Comparison of ENCODE assay signal across 1 cellular context in genomic region chr5:132459031-132459982, GRCh38.
TF ChIP-seq lines count a peak whose summit lies in the region.

No MANE protein-coding gene starts in this region.

TF ChIP-seq in GM12878, 131 proteins besides CTCF, POLR2A, EP300 and RAD21 (continued from another document and continues in another):
- TF ChIP-seq USF2 (IDR thresholded peaks at IDR 0.05; ENCODE audit: borderline replicate concordance, low read depth, low read length) (no peak), CBX5 (IDR thresholded peaks at IDR 0.05; ENCODE audit: low read depth) (no peak), ZNF687 (IDR thresholded peaks at IDR 0.05) (no peak), CBFB (IDR thresholded peaks at IDR 0.05; ENCODE audit: low read depth) (peak; percentile 53), NR2C1 (IDR thresholded peaks at IDR 0.05) (no peak), CEBPB (IDR thresholded peaks at IDR 0.05; ENCODE audit: borderline replicate concordance in 1 of 2, low read depth in 2 of 2, low read length in 2 of 2) (peak in 1 of 2 experiments; percentile 26; a peak in 1 of 4 replicates), HSF1 (IDR thresholded peaks at IDR 0.05; ENCODE audit: low read depth, low read length) (no peak), BCL11A (IDR thresholded peaks at IDR 0.05; ENCODE audit: low read depth, low read length) (0 out of 2 replicates have a peak, but pooled peaks have one; percentile 29), POLR2AphosphoS2 (IDR thresholded peaks at IDR 0.05; ENCODE audit: low read depth, low read length) (no peak), BRCA1 (IDR thresholded peaks at IDR 0.05; ENCODE audit: low read depth, low read length) (no peak), IRF5 (IDR thresholded peaks at IDR 0.05; ENCODE audit: borderline replicate concordance) (no peak), MEF2A (IDR thresholded peaks at IDR 0.05; ENCODE audit: insufficient read depth, low read depth, low read length) (no peak), RUNX3 (IDR thresholded peaks at IDR 0.05; ENCODE audit: low read length) (no peak), ZZZ3 (IDR thresholded peaks at IDR 0.05; ENCODE audit: control insufficient read depth, insufficient read length, low read depth) (no peak), TCF12 (IDR thresholded peaks at IDR 0.05; ENCODE audit: low read depth, low read length) (peak; percentile 37; the same call in 1 of the 2 replicates), RAD51 (IDR thresholded peaks at IDR 0.05) (no peak), ZBTB11 (CRISPR knock-in tag; IDR thresholded peaks at IDR 0.05) (no peak), WRNIP1 (IDR thresholded peaks at IDR 0.05; ENCODE audit: borderline replicate concordance, low read depth, low read length) (no peak), CHD4 (IDR thresholded peaks at IDR 0.05) (no peak), ATF7 (IDR thresholded peaks at IDR 0.05; ENCODE audit: low read depth) (no peak), BCL3 (IDR thresholded peaks at IDR 0.05; ENCODE audit: borderline replicate concordance, insufficient read depth, low read depth, low read length, poor library complexity, severe bottlenecking) (peak; percentile 3), POU2F2 (IDR thresholded peaks at IDR 0.05; ENCODE audit: borderline replicate concordance, low read depth, low read length) (no peak), EZH2 (IDR thresholded peaks at IDR 0.05; ENCODE audit: borderline replicate concordance, control insufficient read depth, low read depth, low read length) (no peak), ATF3 (IDR thresholded peaks at IDR 0.05; ENCODE audit: borderline replicate concordance, extremely low read depth, low read depth, low read length) (no peak), LARP7 (IDR thresholded peaks at IDR 0.05) (no peak), NFIC (IDR thresholded peaks at IDR 0.05; ENCODE audit: low read depth, low read length) (no peak), PRDM15 (CRISPR knock-in tag; IDR thresholded peaks at IDR 0.05) (no peak), KDM1A (IDR thresholded peaks at IDR 0.05; ENCODE audit: borderline replicate concordance) (no peak), BMI1 (IDR thresholded peaks at IDR 0.05; ENCODE audit: borderline replicate concordance) (no peak), HDAC6 (IDR thresholded peaks at IDR 0.05; ENCODE audit: unreplicated experiment) (no peak), ZBTB33 (IDR thresholded peaks at IDR 0.05) (no peak), RBBP5 (conservative IDR thresholded peaks at IDR 0.05) (no peak), PAX8 (IDR thresholded peaks at IDR 0.05) (no peak), REST (IDR thresholded peaks at IDR 0.05; ENCODE audit: low read depth, low read length) (no peak)
